ENCODE assay signal across 8 cellular contexts in the genomic region with DNA sequence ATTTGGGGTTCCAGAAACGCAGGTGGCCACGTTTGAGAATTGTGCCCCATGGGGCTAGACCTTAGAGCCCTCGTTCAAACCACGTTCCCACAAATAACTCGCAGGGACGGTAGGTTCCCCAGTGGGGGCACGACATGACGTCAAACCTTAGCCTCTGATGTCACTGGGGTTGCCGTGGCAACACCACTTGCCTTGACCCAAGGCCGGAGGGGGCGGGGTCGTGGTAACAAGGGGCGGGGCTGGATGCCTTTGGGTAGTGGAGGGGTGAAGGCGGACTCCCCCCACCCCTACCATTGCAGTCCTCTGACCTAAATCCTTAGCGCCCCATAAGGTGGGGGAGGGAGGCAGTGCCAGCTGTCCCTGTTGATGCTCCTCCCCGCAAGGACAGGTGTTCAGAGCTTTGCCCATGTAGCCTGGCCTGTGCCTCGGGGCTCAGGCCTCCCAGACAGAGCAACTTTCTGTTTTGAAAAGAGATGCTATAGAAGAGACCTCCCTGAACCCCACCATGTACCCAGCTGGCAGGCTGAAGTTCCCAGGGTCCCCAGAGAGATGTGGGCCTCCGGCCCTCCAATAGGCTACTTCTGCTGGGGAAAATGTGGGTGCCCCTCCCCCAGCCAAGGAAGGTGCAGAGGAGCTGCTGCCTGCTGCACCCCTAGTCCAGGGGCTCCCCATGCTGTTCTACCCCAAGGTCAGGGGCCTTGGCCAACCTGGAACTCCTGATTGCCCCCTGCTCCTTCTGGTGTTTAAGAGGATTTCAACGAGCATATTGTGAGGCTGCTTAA. TPM values are rescaled to one million over a fixed set of nuclear protein-coding genes. Genes with fewer than 3 reads are reported as not detected.
DNase-seq lines count a peak whose midpoint lies in the region; ATAC-seq and TF ChIP-seq lines count a peak whose summit lies in the region.

No MANE protein-coding gene starts in this region.

- no peaks in the 10 kb centered on the region for H3K36me3 Mint-ChIP-seq in CD14-positive monocyte

- intact Hi-C loops in CD14-positive monocyte (cut with micrococcal nuclease) = loop anchor here in 1 of 2 donors (10.0 kb wide), 1 partner anchor 159 kb away; no protein-coding TSS in a partner anchor

- DNase-seq in CD14-positive monocyte (ENCODE audit: low spot score) (no peak), myocyte (ENCODE audit: low read depth) (peak; percentile 85), SW 1271 (lab: John Stamatoyannopoulos, UW) (no peak)

- H3K4me3 Mint-ChIP-seq in CD14-positive monocyte = peak overlapping the region; percentile 52 to 60

- H3K9me3 Mint-ChIP-seq in CD14-positive monocyte = peaks cover 0 to 5% (median 0%) of the 10 kb centered on the region in 7 donors

- H3K27ac ChIP-seq in angular gyrus (ENCODE audit: low read depth, low read length) = peak overlapping the region; percentile 4

- ATAC-seq in HG03460 (IDR thresholded peaks at IDR 0.05; ENCODE audit: unreplicated experiment) (no peak), GM21576 (IDR thresholded peaks at IDR 0.05; ENCODE audit: unreplicated experiment) (no peak), GM18498 (IDR thresholded peaks at IDR 0.05; ENCODE audit: unreplicated experiment) (no peak)

- no peak for TF ChIP-seq RAD21 in Ishikawa (IDR thresholded peaks at IDR 0.05; ENCODE audit: low read depth)

- no peak overlapping the region for H3K27ac Mint-ChIP-seq in CD14-positive monocyte

- H3K4me1 Mint-ChIP-seq in CD14-positive monocyte = peaks cover 5% of the 10 kb centered on the region

- TF ChIP-seq EP300 in Ishikawa (IDR thresholded peaks at IDR 0.05; ENCODE audit: borderline replicate concordance) = no peak

- TF ChIP-seq CTCF in CD14-positive monocyte (IDR thresholded peaks at IDR 0.05) = no peak

- peaks cover 63 to 86% (median 82%) of the 10 kb centered on the region in 3 donors for H3K27me3 Mint-ChIP-seq in CD14-positive monocyte (ENCODE audit: low read depth in 3 of 3)

TF ChIP-seq in Ishikawa, 13 proteins besides CTCF, POLR2A, EP300 and RAD21:
- TF ChIP-seq CREB1 (IDR thresholded peaks at IDR 0.05; ENCODE audit: low read depth) (peak; percentile 71), FOXM1 (IDR thresholded peaks at IDR 0.05; ENCODE audit: borderline replicate concordance, low read depth) (no peak)
TF ChIP-seq in Ishikawa: peak in this region for 1.

RNA-seq across cellular contexts. Expression of a gene that starts 1.9 kb away (rescaled TPM):
- not detected for polyA plus RNA-seq in CD14-positive monocyte
- 5.7 and 9.1 TPM in 2 replicates for total RNA-seq in myocyte
- 1.9 TPM for polyA plus RNA-seq in myocyte (2012)
